ENCODE assay signal across 9 cellular contexts in genomic region chr17:62892870-62893338, GRCh38.
DNase-seq lines count a peak whose midpoint lies in the region; ATAC-seq and TF ChIP-seq lines count a peak whose summit lies in the region.
"Had no signal": no experiment of that assay in that cellular context is flagged by ENCODE, and none has a peak within 500 bp of the region (broad histone marks: within the 10 kb centered on the region; RNA-seq: fewer than 3 reads in every experiment).

No MANE protein-coding gene starts in this region.

- peak; percentile 77 for DNase-seq in GF-D8 (lab: John Stamatoyannopoulos, UW)
- peak; percentile 17 for DNase-seq in NCI-H460 (ENCODE audit: extremely low read depth, low read depth)
- DNase-seq in brain microvascular endothelial cell = peak; percentile 66
- DNase-seq in left colon = peak; percentile 23 to 29
- no peak for DNase-seq in SHP77 (lab: John Stamatoyannopoulos, UW)
- DNase-seq in erythroblast (lab: John Stamatoyannopoulos, UW) = no peak
- no peak for DNase-seq in NCI-H1092 treated with DMSO at 0.1 percent for 48 hours (lab: John Stamatoyannopoulos, UW)

- no peak overlapping the region for H3K4me3 ChIP-seq in brain microvascular endothelial cell (ENCODE audit: low read depth, low read length)

- intact Hi-C loops in left colon (cut with DNase I, micrococcal nuclease) = no loop called here

- no peak for TF ChIP-seq CTCF in brain microvascular endothelial cell (IDR thresholded peaks at IDR 0.05; ENCODE audit: low read depth, low read length, missing control alignments)

- TF ChIP-seq POLR2A in erythroblast (IDR thresholded peaks at IDR 0.05; ENCODE audit: low read length) = no peak

- no peaks in the 10 kb centered on the region for H3K36me3 ChIP-seq in brain microvascular endothelial cell (replicated peaks)

- in situ Hi-C loops in brain microvascular endothelial cell (cut with HindIII; ENCODE audit: low pct_ligation_motif_present, low sequenced_read_pairs) = no loop called here

- H3K27ac ChIP-seq in brain microvascular endothelial cell = peak overlapping the region; percentile 40
- H3K27ac ChIP-seq: KMS-11 had no signal

- no peaks in the 10 kb centered on the region for H3K27me3 ChIP-seq in brain microvascular endothelial cell (replicated peaks)

- ATAC-seq in left colon (peak; percentile 85), GM21526 (IDR thresholded peaks at IDR 0.05; ENCODE audit: low FRiP score, unreplicated experiment) (no peak)

Comparison
In these comparisons a context has a peak if more than half of its experiments do, and no peak if none do; other contexts are left out.
1. DNase-seq: peak in GF-D8 (single experiment), NCI-H460 (single experiment), brain microvascular endothelial cell (single experiment) and left colon (2 of 2); none in SHP77 (0 of 2), erythroblast (0 of 2) and NCI-H1092 treated with DMSO at 0.1 percent for 48 hours (single experiment).